In genomic region chr2:96760986-96761832, GRCh38 we compare ENCODE assay signal across 8 cellular contexts. TPM values are rescaled to one million over a fixed set of nuclear protein-coding genes. Genes with fewer than 3 reads are reported as not detected.
DNase-seq lines count a peak whose midpoint lies in the region; ATAC-seq and TF ChIP-seq lines count a peak whose summit lies in the region.

No MANE protein-coding gene starts in this region.

- CTCF ChIA-PET in activated CD8-positive, alpha-beta T cell treated with anti-CD3 and anti-CD28 coated beads, Interleukin-2, amount 10 ng/mL, durations not matched to agents 7 days and 5 days (lab: Charles Lee): interaction anchor here (0.6 to 6.2 kb wide), 40 partner anchors 9 to 354 kb away, joined by 3 to 112 read pairs (median 4); partner anchors contain the start of genes ANKRD39, CNNM3, KANSL3 and LMAN2L

- TF ChIP-seq POLR2A in gastroesophageal sphincter (IDR thresholded peaks at IDR 0.05): peak in 1 of 2 donors; percentile 81

- DNase-seq in AG08396 (ENCODE audit: low spot score) (peak; percentile 25), GM13977 (ENCODE audit: low spot score) (no peak), posterior vena cava (ENCODE audit: low spot score) (peak; percentile 86), CD1c-positive myeloid dendritic cell (ENCODE audit: extremely low spot score) (no peak)
- DNase-seq in activated CD8-positive, alpha-beta T cell treated with anti-CD3 and anti-CD28 coated beads, Interleukin-2, amount 10 ng/mL, durations not matched to agents 7 days and 5 days: no peak
- DNase-seq in stimulated activated CD4-positive, alpha-beta T cell treated with anti-CD3 and anti-CD28 coated beads, Interleukin-15, amount 100 ng/mL, for 24 hours: no peak

- WGBS in gastroesophageal sphincter (ENCODE audit: low coverage in 1 of 2), 2 donors: 21 to 91% methylated on average over 4 to 5 of the region's 59 CpGs

- H3K4me3 ChIP-seq in gastroesophageal sphincter: peak overlapping the region; percentile 50 to 64

- no peak for TF ChIP-seq EP300 in gastroesophageal sphincter (IDR thresholded peaks at IDR 0.05)

- H3K27me3 ChIP-seq in gastroesophageal sphincter: no peaks in the 10 kb centered on the region

- no peaks in the 10 kb centered on the region for H3K36me3 ChIP-seq in gastroesophageal sphincter

- intact Hi-C loops in posterior vena cava (cut with DNase I): no loop called here

- ATAC-seq in HG03378 (IDR thresholded peaks at IDR 0.05; ENCODE audit: unreplicated experiment) (peak; percentile 26), gastroesophageal sphincter (peak; percentile 14)
- ATAC-seq in activated CD8-positive, alpha-beta T cell treated with anti-CD3 and anti-CD28 coated beads, Interleukin-2, amount 10 ng/mL, durations not matched to agents 7 days and 5 days: peak; percentile 78

- H3K4me1 Mint-ChIP-seq in activated CD8-positive, alpha-beta T cell treated with anti-CD3 and anti-CD28 coated beads, Interleukin-2, amount 10 ng/mL, durations not matched to agents 7 days and 5 days (ENCODE audit: low read depth): peaks cover 46% of the 10 kb centered on the region

- peak overlapping the region in 3 of 4 donors; percentile 84 to 90 (median 88) for H3K27ac ChIP-seq in gastroesophageal sphincter

- no peaks in the 10 kb centered on the region for H3K9me3 ChIP-seq in gastroesophageal sphincter

- no peaks in the 10 kb centered on the region for H3K36me3 Mint-ChIP-seq in activated CD8-positive, alpha-beta T cell treated with anti-CD3 and anti-CD28 coated beads, Interleukin-2, amount 10 ng/mL, durations not matched to agents 7 days and 5 days (ENCODE audit: low read depth)

- H3K27me3 Mint-ChIP-seq in activated CD8-positive, alpha-beta T cell treated with anti-CD3 and anti-CD28 coated beads, Interleukin-2, amount 10 ng/mL, durations not matched to agents 7 days and 5 days (ENCODE audit: low read depth): no peaks in the 10 kb centered on the region

- H3K9me3 Mint-ChIP-seq in activated CD8-positive, alpha-beta T cell treated with anti-CD3 and anti-CD28 coated beads, Interleukin-2, amount 10 ng/mL, durations not matched to agents 7 days and 5 days (ENCODE audit: insufficient read depth): no peaks in the 10 kb centered on the region

- POLR2A ChIA-PET in activated CD8-positive, alpha-beta T cell treated with anti-CD3 and anti-CD28 coated beads, Interleukin-2, amount 10 ng/mL, durations not matched to agents 7 days and 5 days (lab: Charles Lee): interaction anchor here (0.9 to 1.2 kb wide), 3 partner anchors 12 to 436 kb away, joined by 3 read pairs; partner anchors contain the start of gene ITPRIPL1

- TF ChIP-seq CTCF in GM13977 (IDR thresholded peaks at IDR 0.05; ENCODE audit: extremely low read depth, insufficient read depth, missing control alignments) (peak; percentile 80), gastroesophageal sphincter (IDR thresholded peaks at IDR 0.05) (peak in 3 of 4 experiments; percentile 64 to 78 (median 74))

- in situ Hi-C loops in GM13977 (cut with MboI; ENCODE audit: low pct_unique_long_range_greater_than_20kb, low sequenced_read_pairs, unreplicated experiment): no loop called here

- H3K4me3 Mint-ChIP-seq in activated CD8-positive, alpha-beta T cell treated with anti-CD3 and anti-CD28 coated beads, Interleukin-2, amount 10 ng/mL, durations not matched to agents 7 days and 5 days: peak overlapping the region; percentile 73

- peak overlapping the region; percentile 87 for H3K27ac Mint-ChIP-seq in activated CD8-positive, alpha-beta T cell treated with anti-CD3 and anti-CD28 coated beads, Interleukin-2, amount 10 ng/mL, durations not matched to agents 7 days and 5 days

- H3K4me1 ChIP-seq in gastroesophageal sphincter: peaks cover 0 to 57% (median 26%) of the 10 kb centered on the region in 3 donors

RNA-seq across cellular contexts. Expression of gene CNNM4, which starts 0.5 kb away (rescaled TPM):
- 1 to 10 TPM; 7.1 TPM for total RNA-seq in activated CD8-positive, alpha-beta T cell treated with anti-CD3 and anti-CD28 coated beads, Interleukin-2, amount 10 ng/mL, durations not matched to agents 7 days and 5 days
- 1 to 10 TPM; 2.7 to 6.1 (median 5.5) TPM for total RNA-seq in gastroesophageal sphincter
- total RNA-seq in posterior vena cava: 1 to 10 TPM; 3.4 to 4.0 TPM

RNA-seq across cellular contexts. Expression of gene LMAN2L, which starts 21.3 kb away (rescaled TPM):
- total RNA-seq in activated CD8-positive, alpha-beta T cell treated with anti-CD3 and anti-CD28 coated beads, Interleukin-2, amount 10 ng/mL, durations not matched to agents 7 days and 5 days: 1 to 10 TPM; 7.4 to 7.9 TPM
- total RNA-seq in gastroesophageal sphincter (10 to 100 TPM; 18.1 to 22.9 (median 21.5) TPM), posterior vena cava (10 to 100 TPM in 1 of 2 donors, 1 to 10 TPM in 1; 9.0 to 14.5 TPM)

RNA-seq across cellular contexts. Expression of gene CNNM3, which starts 54.9 kb away (rescaled TPM):
- 10 to 100 TPM; 28.1 to 29.9 TPM for total RNA-seq in activated CD8-positive, alpha-beta T cell treated with anti-CD3 and anti-CD28 coated beads, Interleukin-2, amount 10 ng/mL, durations not matched to agents 7 days and 5 days
- total RNA-seq in gastroesophageal sphincter (10 to 100 TPM; 10.4 to 21.6 (median 18.9) TPM), posterior vena cava (1 to 10 TPM; 6.2 to 8.0 TPM)

Comparison
In these comparisons a context has a peak if more than half of its experiments do, and no peak if none do; other contexts are left out.
1. DNase-seq: peak in AG08396 (single experiment) and posterior vena cava (single experiment); none in GM13977 (single experiment), activated CD8-positive, alpha-beta T cell treated with anti-CD3 and anti-CD28 coated beads, Interleukin-2, amount 10 ng/mL, durations not matched to agents 7 days and 5 days (single experiment), CD1c-positive myeloid dendritic cell (single experiment) and stimulated activated CD4-positive, alpha-beta T cell treated with anti-CD3 and anti-CD28 coated beads, Interleukin-15, amount 100 ng/mL, for 24 hours (single experiment).
2. ATAC-seq: peak in every context shown above with its lines; median percentile 78 in activated CD8-positive, alpha-beta T cell treated with anti-CD3 and anti-CD28 coated beads, Interleukin-2, amount 10 ng/mL, durations not matched to agents 7 days and 5 days; 26 in HG03378; 14 in gastroesophageal sphincter.